24 cellular contexts compared by ENCODE assay signal in genomic region chr11:133149698-133150097, GRCh38.
"Had no signal": no experiment of that assay in that cellular context is flagged by ENCODE, and none has a peak within 500 bp of the region (broad histone marks: within the 10 kb centered on the region; RNA-seq: fewer than 3 reads in every experiment).

No MANE protein-coding gene starts in this region.

- H3K9me3 Mint-ChIP-seq: activated CD4-positive, alpha-beta memory T cell treated with anti-CD3 and anti-CD28 coated beads, Interleukin-2, amount 10 ng/mL, durations not matched to agents 7 days and 5 days; activated CD4-positive, alpha-beta T cell treated with anti-CD3 and anti-CD28 coated beads, Interleukin-2, amount 10 ng/mL, durations not matched to agents 7 days and 5 days; activated naive CD8-positive, alpha-beta T cell treated with anti-CD3 and anti-CD28 coated beads, Interleukin-2, amount 50 U/mL, for 24 hours; activated T-cell treated with anti-CD3 and anti-CD28 coated beads, Interleukin-2, amount 50 U/mL, for 4 hours; activated T-helper 17 cell treated with anti-CD3 and anti-CD28 coated beads, Interleukin-2, amount 50 U/mL, for 72 hours; nephron; stimulated activated naive B cell treated with anti-CD40 and anti-IgM and Interleukin-4, amounts not matched to agents 10 μg/mL and 1 μg/mL and 100 μg/mL, for 72 hours had no signal

- H3K36me3 ChIP-seq: esophagus muscularis mucosa, neutrophil, pancreas, prostate gland, stomach, tibial nerve had no signal

- H3K4me3 ChIP-seq: esophagus muscularis mucosa, pancreas, prostate gland, stomach, tibial nerve had no signal

- H3K9me3 ChIP-seq: esophagus muscularis mucosa, neutrophil, pancreas, prostate gland, stomach, tibial nerve had no signal

- H3K36me3 Mint-ChIP-seq: stimulated activated naive B cell treated with anti-CD40 and anti-IgM and Interleukin-4, amounts not matched to agents 10 μg/mL and 1 μg/mL and 100 μg/mL, for 72 hours had no signal

- H3K27ac ChIP-seq: esophagus muscularis mucosa, foreskin keratinocyte, neutrophil, pancreas, prostate gland, stomach, tibial nerve had no signal

- ATAC-seq: activated naive CD8-positive, alpha-beta T cell treated with anti-CD3 and anti-CD28 coated beads, Interleukin-2, amount 50 U/mL, for 24 hours; activated T-cell treated with anti-CD3 and anti-CD28 coated beads, Interleukin-2, amount 50 U/mL, for 4 hours; activated T-helper 17 cell treated with anti-CD3 and anti-CD28 coated beads, Interleukin-2, amount 50 U/mL, for 72 hours; foreskin keratinocyte; pancreas; stimulated activated naive B cell treated with anti-CD40 and anti-IgM and Interleukin-4, amounts not matched to agents 10 μg/mL and 1 μg/mL and 100 μg/mL, for 72 hours had no signal

- H3K4me1 ChIP-seq: esophagus muscularis mucosa, foreskin keratinocyte, pancreas, prostate gland, stomach, tibial nerve had no signal

- H3K27ac Mint-ChIP-seq: activated CD4-positive, alpha-beta memory T cell treated with anti-CD3 and anti-CD28 coated beads, Interleukin-2, amount 10 ng/mL, durations not matched to agents 7 days and 5 days; activated CD4-positive, alpha-beta T cell treated with anti-CD3 and anti-CD28 coated beads, Interleukin-2, amount 10 ng/mL, durations not matched to agents 7 days and 5 days; activated naive CD8-positive, alpha-beta T cell treated with anti-CD3 and anti-CD28 coated beads, Interleukin-2, amount 50 U/mL, for 24 hours; activated T-helper 17 cell treated with anti-CD3 and anti-CD28 coated beads, Interleukin-2, amount 50 U/mL, for 72 hours; nephron; stimulated activated naive B cell treated with anti-CD40 and anti-IgM and Interleukin-4, amounts not matched to agents 10 μg/mL and 1 μg/mL and 100 μg/mL, for 72 hours had no signal

- H3K27me3 ChIP-seq: foreskin keratinocyte, pancreas, tibial nerve had no signal

- H3K4me3 Mint-ChIP-seq: activated CD4-positive, alpha-beta memory T cell treated with anti-CD3 and anti-CD28 coated beads, Interleukin-2, amount 10 ng/mL, durations not matched to agents 7 days and 5 days; activated CD4-positive, alpha-beta T cell treated with anti-CD3 and anti-CD28 coated beads, Interleukin-2, amount 10 ng/mL, durations not matched to agents 7 days and 5 days; activated naive CD8-positive, alpha-beta T cell treated with anti-CD3 and anti-CD28 coated beads, Interleukin-2, amount 50 U/mL, for 24 hours; activated T-cell treated with anti-CD3 and anti-CD28 coated beads, Interleukin-2, amount 50 U/mL, for 4 hours; activated T-helper 17 cell treated with anti-CD3 and anti-CD28 coated beads, Interleukin-2, amount 50 U/mL, for 72 hours; nephron; stimulated activated naive B cell treated with anti-CD40 and anti-IgM and Interleukin-4, amounts not matched to agents 10 μg/mL and 1 μg/mL and 100 μg/mL, for 72 hours had no signal

- DNase-seq: activated CD4-positive, alpha-beta memory T cell treated with anti-CD3 and anti-CD28 coated beads, Interleukin-2, amount 10 ng/mL, durations not matched to agents 7 days and 5 days; activated CD4-positive, alpha-beta T cell treated with anti-CD3 and anti-CD28 coated beads for 1 hour; activated CD4-positive, alpha-beta T cell treated with anti-CD3 and anti-CD28 coated beads, Interleukin-2, amount 10 ng/mL, durations not matched to agents 7 days and 5 days; activated gamma-delta T cell treated with Interleukin-2 at 50 U/mL for 16 hours; activated naive CD4-positive, alpha-beta T cell treated with anti-CD3 and anti-CD28 coated beads, Interleukin-2, amount 50 U/mL, for 16 hours; activated naive CD8-positive, alpha-beta T cell treated with anti-CD3 and anti-CD28 coated beads, Interleukin-2, amount 50 U/mL, for 24 hours; activated T-cell treated with anti-CD3 and anti-CD28 coated beads, Interleukin-2, amount 50 U/mL, for 4 hours; anterior cingulate cortex; dermis blood vessel endothelial cell; effector CD4-positive, alpha-beta T cell; foreskin keratinocyte; kidney; pancreas; stimulated activated CD4-positive, alpha-beta T cell treated with anti-CD3 and anti-CD28 coated beads, Interleukin-15, amount 100 ng/mL, for 24 hours; stimulated activated CD4-positive, alpha-beta T cell treated with anti-CD3 and anti-CD28 coated beads, Interleukin-2, amount 100 ng/mL, for 24 hours; stimulated activated naive B cell treated with anti-CD40 and anti-IgM and Interleukin-4, amounts not matched to agents 10 μg/mL and 1 μg/mL and 100 μg/mL, for 72 hours; stomach; T-helper 2 cell had no signal

- H3K27me3 Mint-ChIP-seq: activated CD4-positive, alpha-beta memory T cell treated with anti-CD3 and anti-CD28 coated beads, Interleukin-2, amount 10 ng/mL, durations not matched to agents 7 days and 5 days; activated CD4-positive, alpha-beta T cell treated with anti-CD3 and anti-CD28 coated beads, Interleukin-2, amount 10 ng/mL, durations not matched to agents 7 days and 5 days; stimulated activated naive B cell treated with anti-CD40 and anti-IgM and Interleukin-4, amounts not matched to agents 10 μg/mL and 1 μg/mL and 100 μg/mL, for 72 hours had no signal

- H3K4me1 Mint-ChIP-seq: activated CD4-positive, alpha-beta memory T cell treated with anti-CD3 and anti-CD28 coated beads, Interleukin-2, amount 10 ng/mL, durations not matched to agents 7 days and 5 days; activated CD4-positive, alpha-beta T cell treated with anti-CD3 and anti-CD28 coated beads, Interleukin-2, amount 10 ng/mL, durations not matched to agents 7 days and 5 days; activated naive CD8-positive, alpha-beta T cell treated with anti-CD3 and anti-CD28 coated beads, Interleukin-2, amount 50 U/mL, for 24 hours; activated T-helper 17 cell treated with anti-CD3 and anti-CD28 coated beads, Interleukin-2, amount 50 U/mL, for 72 hours; stimulated activated naive B cell treated with anti-CD40 and anti-IgM and Interleukin-4, amounts not matched to agents 10 μg/mL and 1 μg/mL and 100 μg/mL, for 72 hours had no signal
